ENCODE assay signal across 8 cellular contexts in the genomic region with DNA sequence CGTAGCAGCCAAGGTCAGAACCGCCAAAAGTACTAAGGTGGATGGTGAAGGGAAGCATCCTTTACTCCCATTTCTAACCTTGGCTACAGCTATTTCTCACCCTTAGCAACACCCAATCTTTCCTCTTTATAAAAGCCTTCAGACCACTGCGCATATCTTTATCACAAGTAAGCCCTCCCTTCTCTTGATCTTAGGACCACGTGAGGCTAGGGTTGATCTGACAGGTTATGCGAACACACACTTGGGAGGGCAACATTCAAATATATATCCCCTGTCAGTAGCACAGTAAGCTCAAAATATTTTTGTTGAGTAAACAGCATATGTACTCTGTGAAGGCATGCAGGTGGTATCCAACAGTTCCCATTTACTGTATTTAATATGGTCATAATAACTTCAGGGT. TPM values are rescaled to one million over a fixed set of nuclear protein-coding genes. Genes with fewer than 3 reads are reported as not detected.
A peak's percentile ranks its signal among the peaks of the same experiment; 100 is the strongest.
DNase-seq lines count a peak whose midpoint lies in the region; ATAC-seq, FAIRE-seq and TF ChIP-seq lines count a peak whose summit lies in the region.

No MANE protein-coding gene starts in this region.

- peaks cover 3% of the 10 kb centered on the region for H3K27me3 Mint-ChIP-seq in GM23338 (ENCODE audit: insufficient read depth, low read depth, poor library complexity)
- no peaks in the 10 kb centered on the region for H3K27me3 Mint-ChIP-seq in mesothelial cell of epicardium (ENCODE audit: low read depth)

- peak overlapping the region; percentile 61; the same call in 1 of the 2 replicates for H2AFZ ChIP-seq in GM23338
- peak overlapping the region; percentile 83 for H2AFZ ChIP-seq in GM12878 (ENCODE audit: control insufficient read depth, low read depth, low read length)

- H3K27ac ChIP-seq in A673 (ENCODE audit: low read depth, low read length, poor library complexity, severe bottlenecking) (no peak overlapping the region), GM23338 (ENCODE audit: low read depth) (peak overlapping the region; percentile 83), GM12878 (ENCODE audit: control insufficient read depth, insufficient read depth) (peak overlapping the region; percentile 90)

- H3K4me1 ChIP-seq in A673 (ENCODE audit: insufficient read depth, low read length, poor library complexity, severe bottlenecking) (peaks cover 7% of the 10 kb centered on the region), GM23338 (ENCODE audit: insufficient read depth) (peaks cover 23% of the 10 kb centered on the region), GM12878 (ENCODE audit: control insufficient read depth, insufficient read depth, low read length) (peaks cover 20% of the 10 kb centered on the region)

- H3K4me1 Mint-ChIP-seq in GM23338, result peaks cover 21% of the 10 kb centered on the region
- peaks cover 36% of the 10 kb centered on the region for H3K4me1 Mint-ChIP-seq in mesothelial cell of epicardium

- H3K36me3 Mint-ChIP-seq in GM23338 (ENCODE audit: low read depth) (no peaks in the 10 kb centered on the region), mesothelial cell of epicardium (no peaks in the 10 kb centered on the region)

- H3K36me3 ChIP-seq in A673 (ENCODE audit: insufficient read depth, low read length, poor library complexity, severe bottlenecking) (no peaks in the 10 kb centered on the region), GM23338 (ENCODE audit: insufficient read depth) (no peaks in the 10 kb centered on the region), GM12878 (ENCODE audit: control insufficient read depth in 2 of 2, insufficient read depth in 2 of 2, low read length in 1 of 2) (no peaks in the 10 kb centered on the region)

- no peak for TF ChIP-seq EP300 in GM12878 (IDR thresholded peaks at IDR 0.05; ENCODE audit: borderline replicate concordance in 1 of 2, control insufficient read depth in 1 of 2, low read depth in 2 of 2, low read length in 2 of 2)

- TF ChIP-seq CTCF in A673 (conservative IDR thresholded peaks at IDR 0.05; ENCODE audit: low read depth, low read length) (no peak), GM23338 (conservative IDR thresholded peaks at IDR 0.05; ENCODE audit: low read depth in 2 of 2) (no peak), GM12878 (IDR thresholded peaks at IDR 0.05 in 2 of 3, conservative IDR thresholded peaks at IDR 0.05 in 1 of 3; ENCODE audit: control insufficient read depth in 2 of 3, extremely low read depth in 1 of 3, insufficient read depth in 1 of 3, low read depth in 3 of 3, low read length in 3 of 3) (no peak), mesothelial cell of epicardium (IDR thresholded peaks at IDR 0.05; ENCODE audit: unreplicated experiment) (no peak)

- H3K27ac Mint-ChIP-seq in GM23338 (no peak overlapping the region; the same call in 1 of the 2 replicates), mesothelial cell of epicardium (peak overlapping the region; percentile 89)

- H3K4me2 ChIP-seq in GM23338, result peak overlapping the region; percentile 86
- H3K4me2 ChIP-seq in GM12878 (ENCODE audit: control insufficient read depth, insufficient read depth), result peak overlapping the region; percentile 90

- no peak for FAIRE-seq in GM12878 (lab: Jason Lieb, UNC)

- H3K9ac ChIP-seq in GM12878 (ENCODE audit: control insufficient read depth, insufficient read depth, low read length), result peak overlapping the region; percentile 85

- POLR2A ChIA-PET in A673 (lab: Charles Lee; ENCODE audit: low non-redundant PET) (no interaction called here), GM12878 (lab: Charles Lee) (interaction anchor here (0.6 to 1.3 kb wide), 2 partner anchors 38 to 256 kb away, joined by 4 to 5 read pairs; no protein-coding TSS in a partner anchor)

- H3K27me3 ChIP-seq in A673 (replicated peaks; ENCODE audit: insufficient read depth, low read depth, low read length, poor library complexity) (no peaks in the 10 kb centered on the region), GM23338 (ENCODE audit: insufficient read depth) (no peaks in the 10 kb centered on the region), GM12878 (replicated peaks in 1 of 2; ENCODE audit: control insufficient read depth in 2 of 2, insufficient read depth in 2 of 2, low read length in 1 of 2) (no peaks in the 10 kb centered on the region)

- DNase-seq in A673 (ENCODE audit: low spot score) (no peak), GM23338 (ENCODE audit: low spot score) (no peak), GM12878 (ENCODE audit: low read depth, low spot score) (no peak), mesothelial cell of epicardium (ENCODE audit: low spot score in 2 of 2, unreplicated experiment in 2 of 2) (no peak), NOMO-1 (lab: John Stamatoyannopoulos, UW; ENCODE audit: unreplicated experiment in 2 of 2) (no peak), KG1 (lab: John Stamatoyannopoulos, UW) (no peak), SW480 (ENCODE audit: low spot score) (no peak)

- 0 out of 2 replicates have a peak, but pooled peaks cover 2% of the 10 kb centered on the region for H3F3A ChIP-seq in GM23338 (replicated peaks; ENCODE audit: low read depth)

- no peak for TF ChIP-seq POLR2A in GM12878 (IDR thresholded peaks at IDR 0.05; ENCODE audit: low read depth, low read length)

- H3K9me3 Mint-ChIP-seq in GM23338 (no peaks in the 10 kb centered on the region), mesothelial cell of epicardium (peaks cover 7% of the 10 kb centered on the region)

- CTCF ChIA-PET in A673 (lab: Charles Lee), result no interaction called here
- CTCF ChIA-PET in GM12878 (lab: Yijun Ruan, JAX), result interaction anchor here (0.6 to 4.6 kb wide), 12 partner anchors 8 to 691 kb away, joined by 3 to 61 read pairs (median 4); no protein-coding TSS in a partner anchor

- peaks cover 8% of the 10 kb centered on the region for H3K79me2 ChIP-seq in GM23338 (replicated peaks; ENCODE audit: insufficient read depth)
- peaks cover 15% of the 10 kb centered on the region for H3K79me2 ChIP-seq in GM12878 (ENCODE audit: control insufficient read depth, insufficient read depth, low read length)

- H3K9me2 ChIP-seq in GM23338 (ENCODE audit: insufficient read depth), result no peaks in the 10 kb centered on the region

- SMC1A ChIA-PET in GM12878 (lab: Charles Lee; ENCODE audit: uncharacterized antibody, unreplicated experiment), result interaction anchor here (0.8 to 3.7 kb wide), 10 partner anchors 20 to 446 kb away, joined by 3 to 22 read pairs (median 4); no protein-coding TSS in a partner anchor

- in situ Hi-C loops in GM12878 (cut with MboI), result no loop called here

- H3K4me3 ChIP-seq in A673 (ENCODE audit: low read depth, low read length, poor library complexity, severe bottlenecking) (peak overlapping the region; percentile 82), GM23338 (peak overlapping the region; percentile 69), GM12878 (peak overlapping the region; percentile 94)

- intact Hi-C loops in A673 (cut with micrococcal nuclease; ENCODE audit: unreplicated experiment), result no loop called here
- intact Hi-C loops in GM12878 (cut with micrococcal nuclease; ENCODE audit: unreplicated experiment), result loop anchor here (5.0 kb wide), 2 partner anchors 39 to 256 kb away; no protein-coding TSS in a partner anchor

- H3K4me3 Mint-ChIP-seq in GM23338, result peak overlapping the region; percentile 80
- H3K4me3 Mint-ChIP-seq in mesothelial cell of epicardium, result peak overlapping the region; percentile 79

- RAD21 ChIA-PET in GM12878 (lab: Charles Lee; ENCODE audit: unreplicated experiment), result interaction anchor here (1.0 to 3.8 kb wide), 7 partner anchors 37 to 439 kb away, joined by 3 to 19 read pairs (median 4); no protein-coding TSS in a partner anchor

- TF ChIP-seq RAD21 in GM12878 (IDR thresholded peaks at IDR 0.05; ENCODE audit: insufficient read depth, low read depth, low read length), result no peak

- ATAC-seq in GM23338 (no peak), GM12878 (peak; percentile 21), GM18519 (IDR thresholded peaks at IDR 0.05; ENCODE audit: low FRiP score, unreplicated experiment) (no peak)

- WGBS in GM12878 (ENCODE audit: insufficient coverage, insufficient replicate concordance, low lambda C conversion rate, missing lambda C conversion rate), result 0% methylated on average over 5 of the region's 5 CpGs

- no TSS peak for BruUV-seq in A673 (replicated peaks; lab: Mats Ljungman, UMichigan)
- BruUV-seq in GM12878 (replicated peaks; lab: Mats Ljungman, UMichigan), result no TSS peak

- H4K20me1 ChIP-seq in GM23338 (replicated peaks; ENCODE audit: insufficient read depth), result no peaks in the 10 kb centered on the region
- no peaks in the 10 kb centered on the region for H4K20me1 ChIP-seq in GM12878 (ENCODE audit: control insufficient read depth, insufficient read depth)

- H3K9me3 ChIP-seq in A673 (ENCODE audit: low read depth, low read length, poor library complexity, severe bottlenecking) (no peaks in the 10 kb centered on the region), GM12878 (replicated peaks; ENCODE audit: control insufficient read depth, insufficient read depth, low read length) (no peaks in the 10 kb centered on the region)

TF ChIP-seq in GM12878, 131 proteins besides CTCF, POLR2A, EP300 and RAD21 (continues in another document):
- TF ChIP-seq, protein P1, sequence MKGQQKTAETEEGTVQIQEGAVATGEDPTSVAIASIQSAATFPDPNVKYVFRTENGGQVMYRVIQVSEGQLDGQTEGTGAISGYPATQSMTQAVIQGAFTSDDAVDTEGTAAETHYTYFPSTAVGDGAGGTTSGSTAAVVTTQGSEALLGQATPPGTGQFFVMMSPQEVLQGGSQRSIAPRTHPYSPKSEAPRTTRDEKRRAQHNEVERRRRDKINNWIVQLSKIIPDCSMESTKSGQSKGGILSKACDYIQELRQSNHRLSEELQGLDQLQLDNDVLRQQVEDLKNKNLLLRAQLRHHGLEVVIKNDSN (IDR thresholded peaks at IDR 0.05; ENCODE audit: borderline replicate concordance, extremely low read length, insufficient read depth, low read depth, low read length), result peak; percentile 59

RNA-seq across cellular contexts. Expression of a gene that starts 1.5 kb away (rescaled TPM):
- 16.8 and 17.7 TPM in 2 replicates for total RNA-seq in A673 (2021)
- total RNA-seq in GM23338 (2014; rRNA removed; shearing (Covaris generic)), result 24.6 and 27.2 TPM in 2 replicates
- 7.4 and 7.8 TPM in 2 replicates for polyA plus RNA-seq in GM23338 (2016; fragmentation: Nextera tagmentation; extraction: Ambion mirVana)
- total RNA-seq in GM12878 (2013; cell fraction: nucleolus; rRNA removed), result 20.9 and 27.4 TPM in 2 replicates
- 6.0 and 6.2 TPM in 2 replicates for total RNA-seq in GM12878 (2014; rRNA removed)
- 6.2 and 6.5 TPM in 2 replicates for total RNA-seq in GM12878 (2014; rRNA removed; fragmentation: Illumina TruSeq; extraction: Trizol)
- 6.8 and 8.2 TPM in 2 replicates for total RNA-seq in GM12878 (2021)
- polyA plus RNA-seq in GM12878 (2011; ENCODE audit: low read depth), result 1.4 TPM
- 5.3 and 8.2 TPM in 2 replicates for polyA plus RNA-seq in GM12878 (2011; rRNA removed)
- 5.5 and 6.4 TPM in 2 replicates for polyA plus RNA-seq in GM12878 (2011; cell fraction: cytosol; rRNA removed)
- polyA plus RNA-seq in GM12878 (2011; cell fraction: nucleus; rRNA removed), result 1.9 and 2.8 TPM in 2 replicates
- 1.5 TPM in 2 replicates for polyA plus RNA-seq in GM12878 (2012)
- 5.4 and 7.4 TPM in 2 replicates for polyA plus RNA-seq in GM12878 (2014; fragmentation: Illumina TruSeq; extraction: Trizol)
- polyA plus RNA-seq in GM12878 (2014; fragmentation: Nextera tagmentation; extraction: Ambion mirVana), result 1 to 10 TPM; 1.2 to 1.9 TPM
- polyA plus RNA-seq in GM12878 (2014; rRNA removed), result 5.1 and 5.2 TPM in 2 replicates
- polyA plus RNA-seq in GM12878 (2016; fragmentation: Nextera tagmentation; extraction: Ambion mirVana), result 1 to 10 TPM; 6.0 to 6.3 TPM
- 8.6 and 9.4 TPM in 2 replicates for polyA minus RNA-seq in GM12878 (2011; rRNA and poly(A)+ RNA removed)
- 3.2 and 3.7 TPM in 2 replicates for polyA minus RNA-seq in GM12878 (2011; cell fraction: cytosol; rRNA and poly(A)+ RNA removed)
- 4.7 and 12.3 TPM in 2 replicates for polyA minus RNA-seq in GM12878 (2011; cell fraction: nucleus; rRNA and poly(A)+ RNA removed)
- 21.4 to 23.4 TPM (median 22.5 TPM) in 3 replicates for total RNA-seq in mesothelial cell of epicardium
